14 cellular contexts compared by ENCODE assay signal in genomic region chr3:98445949-98446406, GRCh38. TPM values are rescaled to one million over a fixed set of nuclear protein-coding genes. Genes with fewer than 3 reads are reported as not detected.
A peak's percentile ranks its signal among the peaks of the same experiment; 100 is the strongest.
DNase-seq lines count a peak whose midpoint lies in the region; ATAC-seq, FAIRE-seq and TF ChIP-seq lines count a peak whose summit lies in the region.
"Had no signal": no experiment of that assay in that cellular context is flagged by ENCODE, and none has a peak within 500 bp of the region (broad histone marks: within the 10 kb centered on the region; RNA-seq: fewer than 3 reads in every experiment).

No MANE protein-coding gene starts in this region.

- intact Hi-C loops in heart right ventricle (cut with DNase I) = no loop called here

- ATAC-seq in GM18868 (IDR thresholded peaks at IDR 0.05; ENCODE audit: unreplicated experiment) = peak; percentile 96
- peak; percentile 92 for ATAC-seq in GM21717 (IDR thresholded peaks at IDR 0.05; ENCODE audit: unreplicated experiment)
- ATAC-seq in HG03175 (IDR thresholded peaks at IDR 0.05; ENCODE audit: unreplicated experiment) = peak; percentile 67
- no peak for ATAC-seq in heart right ventricle

- TF ChIP-seq POLR2A in tibial nerve (IDR thresholded peaks at IDR 0.05) = no peak

- H3K27ac ChIP-seq in keratinocyte (ENCODE audit: control insufficient read depth, insufficient read depth, low read length) (peak overlapping the region; percentile 29), small intestine (ENCODE audit: low read depth in 1 of 2, low read length in 1 of 2) (no peak overlapping the region), heart right ventricle (no peak overlapping the region), tibial nerve (no peak overlapping the region)
- H3K27ac ChIP-seq: parathyroid adenoma, upper lobe of left lung had no signal

- DNase-seq in keratinocyte (ENCODE audit: low read depth, low spot score) = peak; percentile 85
- no peak for DNase-seq in NCI-H345 (lab: John Stamatoyannopoulos, UW)
- DNase-seq in small intestine = no peak
- no peak for DNase-seq in heart right ventricle
- DNase-seq in tibial nerve (ENCODE audit: low spot score in 2 of 2) = no peak
- DNase-seq: Caco-2, Kasumi-1, NCI-H524 treated with DMSO at 0.1 percent for 48 hours, upper lobe of left lung had no signal

- TF ChIP-seq CTCF in keratinocyte (optimal IDR thresholded peaks at IDR 0.05 in 1 of 3, IDR thresholded peaks at IDR 0.05 in 1 of 3, conservative IDR thresholded peaks at IDR 0.05 in 1 of 3; ENCODE audit: extremely low read depth in 1 of 3, insufficient read depth in 2 of 3, low read length in 3 of 3) = no peak
- no peak for TF ChIP-seq CTCF in heart right ventricle (IDR thresholded peaks at IDR 0.05)
- TF ChIP-seq CTCF in tibial nerve (IDR thresholded peaks at IDR 0.05) = no peak

- peak; percentile 99 for FAIRE-seq in keratinocyte (lab: Jason Lieb, UNC)
- FAIRE-seq in small intestine (lab: Jason Lieb, UNC) = no peak

- no peak overlapping the region for H2AFZ ChIP-seq in keratinocyte (ENCODE audit: control insufficient read depth, low read length)
- H2AFZ ChIP-seq: parathyroid adenoma had no signal

- peak overlapping the region; percentile 65 for H3K4me2 ChIP-seq in keratinocyte (ENCODE audit: control insufficient read depth, extremely low read depth, insufficient read depth, low read depth, low read length)

- WGBS in small intestine, 3 donors = 75 to 88% (median 86%) methylated on average over 5 of the region's 5 CpGs
- WGBS in heart right ventricle, 2 donors = 84 to 86% methylated on average over 5 of the region's 5 CpGs
- WGBS in tibial nerve, 2 donors = 77 to 87% methylated on average over 5 of the region's 5 CpGs

- H3K27me3 ChIP-seq in keratinocyte (ENCODE audit: control insufficient read depth, extremely low read depth, insufficient read depth, low read length) (no peaks in the 10 kb centered on the region), small intestine (ENCODE audit: control insufficient read depth in 2 of 2, insufficient read depth in 2 of 2, low read length in 2 of 2) (no peaks in the 10 kb centered on the region), heart right ventricle (no peaks in the 10 kb centered on the region), tibial nerve (no peaks in the 10 kb centered on the region)
- H3K27me3 ChIP-seq: upper lobe of left lung had no signal

- H3K9me3 ChIP-seq in keratinocyte (ENCODE audit: control insufficient read depth, low read depth, low read length) = no peaks in the 10 kb centered on the region
- no peaks in the 10 kb centered on the region for H3K9me3 ChIP-seq in small intestine (ENCODE audit: control insufficient read depth, low read depth)
- no peaks in the 10 kb centered on the region for H3K9me3 ChIP-seq in heart right ventricle
- no peaks in the 10 kb centered on the region for H3K9me3 ChIP-seq in tibial nerve
- H3K9me3 ChIP-seq: Caco-2, upper lobe of left lung had no signal

- H3K9me1 ChIP-seq in keratinocyte (ENCODE audit: control insufficient read depth, extremely low read depth, insufficient read depth, low read length) = no peaks in the 10 kb centered on the region

- no peaks in the 10 kb centered on the region for H3K79me2 ChIP-seq in keratinocyte (ENCODE audit: control insufficient read depth, insufficient read depth, low read length)
- H3K79me2 ChIP-seq: parathyroid adenoma had no signal

- H3K4me1 ChIP-seq in keratinocyte (ENCODE audit: control insufficient read depth, extremely low read depth, insufficient read depth, low read length) (peaks cover 16% of the 10 kb centered on the region), small intestine (ENCODE audit: control insufficient read depth in 2 of 2, insufficient read depth in 1 of 2, low read depth in 1 of 2, low read length in 1 of 2) (no peaks in the 10 kb centered on the region), heart right ventricle (no peaks in the 10 kb centered on the region), tibial nerve (no peaks in the 10 kb centered on the region)
- H3K4me1 ChIP-seq: Caco-2, parathyroid adenoma, upper lobe of left lung had no signal

- TF ChIP-seq EP300 in tibial nerve (IDR thresholded peaks at IDR 0.05) = no peak

- H3K9ac ChIP-seq in keratinocyte (ENCODE audit: control insufficient read depth, extremely low read depth, insufficient read depth, low read length) = no peak overlapping the region
- H3K9ac ChIP-seq: parathyroid adenoma had no signal

- no peaks in the 10 kb centered on the region for H4K20me1 ChIP-seq in keratinocyte (ENCODE audit: control insufficient read depth, extremely low read depth, insufficient read depth, low read length)

- H3K36me3 ChIP-seq in keratinocyte (ENCODE audit: control insufficient read depth in 2 of 2, extremely low read depth in 1 of 2, insufficient read depth in 2 of 2, low read length in 2 of 2) = no peaks in the 10 kb centered on the region
- H3K36me3 ChIP-seq in small intestine (ENCODE audit: control insufficient read depth in 2 of 2, insufficient read depth in 2 of 2, low read length in 2 of 2) = no peaks in the 10 kb centered on the region
- H3K36me3 ChIP-seq in heart right ventricle = no peaks in the 10 kb centered on the region
- no peaks in the 10 kb centered on the region for H3K36me3 ChIP-seq in tibial nerve
- H3K36me3 ChIP-seq: upper lobe of left lung had no signal

- peak overlapping the region in 1 of 3 experiments; percentile 18 for H3K4me3 ChIP-seq in keratinocyte (ENCODE audit: control insufficient read depth in 2 of 3, extremely low read depth in 1 of 3, insufficient read depth in 2 of 3, low read depth in 1 of 3, low read length in 3 of 3)
- H3K4me3 ChIP-seq in small intestine (ENCODE audit: low read depth in 1 of 2, low read length in 2 of 2) = no peak overlapping the region
- no peak overlapping the region for H3K4me3 ChIP-seq in heart right ventricle
- no peak overlapping the region for H3K4me3 ChIP-seq in tibial nerve
- H3K4me3 ChIP-seq: upper lobe of left lung had no signal

- dilution Hi-C loops in keratinocyte (cut with MboI; ENCODE audit: extremely low pct_ligation_motif_present, low sequenced_read_pairs) = no loop called here

RNA-seq across cellular contexts. Expression of gene OR5K1, which starts 17.0 kb away (rescaled TPM):
- polyA plus RNA-seq in keratinocyte (not detected in 3 replicates), small intestine (not detected), heart right ventricle (not detected)
- not detected for polyA plus RNA-seq in keratinocyte (2011; ENCODE audit: low read depth)
- not detected in 2 replicates for polyA plus RNA-seq in keratinocyte (2011; cell fraction: cytosol; rRNA removed)
- not detected in 2 replicates for polyA plus RNA-seq in keratinocyte (2011; cell fraction: nucleus; rRNA removed)
- polyA plus RNA-seq in keratinocyte (2012; ENCODE audit: low replicate concordance) = not detected in 2 replicates
- polyA minus RNA-seq in keratinocyte = not detected in 3 replicates
- polyA minus RNA-seq in keratinocyte (2011; cell fraction: cytosol; rRNA and poly(A)+ RNA removed) = not detected
- polyA minus RNA-seq in keratinocyte (2011; cell fraction: nucleus; rRNA and poly(A)+ RNA removed) = not detected in 2 replicates
- total RNA-seq in heart right ventricle (not detected), tibial nerve (not detected)
- total RNA-seq: Caco-2, fibroblast of lung, upper lobe of left lung had no signal
- polyA plus RNA-seq: fibroblast of lung had no signal

RNA-seq across cellular contexts. Expression of gene OR5K2, which starts 51.5 kb away (rescaled TPM):
- not detected in 3 replicates for polyA plus RNA-seq in keratinocyte
- not detected for polyA plus RNA-seq in keratinocyte (2011; ENCODE audit: low read depth)
- polyA plus RNA-seq in keratinocyte (2011; cell fraction: cytosol; rRNA removed) = not detected in 2 replicates
- not detected in 2 replicates for polyA plus RNA-seq in keratinocyte (2011; cell fraction: nucleus; rRNA removed)
- polyA plus RNA-seq in keratinocyte (2012; ENCODE audit: low replicate concordance) = 0.16 TPM in 1 of 2 replicates, not detected in the other
- not detected in 3 replicates for polyA minus RNA-seq in keratinocyte
- polyA minus RNA-seq in keratinocyte (2011; cell fraction: cytosol; rRNA and poly(A)+ RNA removed) = not detected
- not detected in 2 replicates for polyA minus RNA-seq in keratinocyte (2011; cell fraction: nucleus; rRNA and poly(A)+ RNA removed)
- not detected for polyA plus RNA-seq in small intestine
- not detected for total RNA-seq in heart right ventricle
- not detected for polyA plus RNA-seq in heart right ventricle
- total RNA-seq in tibial nerve = not detected
- total RNA-seq: Caco-2, fibroblast of lung, upper lobe of left lung had no signal
- polyA plus RNA-seq: fibroblast of lung had no signal

RNA-seq across cellular contexts. Expression of gene OR5K3, which starts 55.5 kb away (rescaled TPM):
- not detected in 3 replicates for polyA plus RNA-seq in keratinocyte
- polyA plus RNA-seq in keratinocyte (2011; ENCODE audit: low read depth) = not detected
- polyA plus RNA-seq in keratinocyte (2011; cell fraction: cytosol; rRNA removed) = not detected in 2 replicates
- not detected in 2 replicates for polyA plus RNA-seq in keratinocyte (2011; cell fraction: nucleus; rRNA removed)
- not detected in 2 replicates for polyA plus RNA-seq in keratinocyte (2012; ENCODE audit: low replicate concordance)
- polyA minus RNA-seq in keratinocyte = not detected in 3 replicates
- not detected for polyA minus RNA-seq in keratinocyte (2011; cell fraction: cytosol; rRNA and poly(A)+ RNA removed)
- not detected in 2 replicates for polyA minus RNA-seq in keratinocyte (2011; cell fraction: nucleus; rRNA and poly(A)+ RNA removed)
- not detected for polyA plus RNA-seq in small intestine
- not detected for total RNA-seq in heart right ventricle
- not detected for polyA plus RNA-seq in heart right ventricle
- total RNA-seq in tibial nerve = not detected
- total RNA-seq: Caco-2, fibroblast of lung, upper lobe of left lung had no signal
- polyA plus RNA-seq: fibroblast of lung had no signal

Comparison
In these comparisons a context has a peak if more than half of its experiments do, and no peak if none do; other contexts are left out.
1. ATAC-seq: peak in GM18868 (single experiment), GM21717 (single experiment) and HG03175 (single experiment); none in heart right ventricle (0 of 8).